9 cellular contexts compared by ENCODE assay signal in genomic region chr14:66610154-66610563, GRCh38.
DNase-seq lines count a peak whose midpoint lies in the region; ATAC-seq and TF ChIP-seq lines count a peak whose summit lies in the region.
"Had no signal": no experiment of that assay in that cellular context is flagged by ENCODE, and none has a peak within 500 bp of the region (broad histone marks: within the 10 kb centered on the region; RNA-seq: fewer than 3 reads in every experiment).

No MANE protein-coding gene starts in this region.

- H3K27me3 ChIP-seq in Panc1 (ENCODE audit: control insufficient read depth, insufficient read depth, low read length) (no peaks in the 10 kb centered on the region), testis (no peaks in the 10 kb centered on the region)
- H3K27me3 ChIP-seq: vagina had no signal

- H3K27ac ChIP-seq in Panc1 (ENCODE audit: low read length) (no peak overlapping the region), testis (no peak overlapping the region)
- H3K27ac ChIP-seq: vagina had no signal

- no peaks in the 10 kb centered on the region for H3K9me3 ChIP-seq in Panc1 (ENCODE audit: control insufficient read depth, insufficient read depth, low read depth, low read length)
- H3K9me3 ChIP-seq in testis, result no peaks in the 10 kb centered on the region
- H3K9me3 ChIP-seq: vagina had no signal

- CTCF ChIA-PET in Panc1 (lab: Charles Lee), result no interaction called here

- no peak for TF ChIP-seq POLR2A in testis (IDR thresholded peaks at IDR 0.05)

- ATAC-seq in Panc1, result no peak
- ATAC-seq in HG02885 (IDR thresholded peaks at IDR 0.05; ENCODE audit: poor library complexity, unreplicated experiment), result no peak
- ATAC-seq in HG02852 (IDR thresholded peaks at IDR 0.05; ENCODE audit: unreplicated experiment), result no peak

- TF ChIP-seq CTCF in AG10803 (conservative IDR thresholded peaks at IDR 0.05; ENCODE audit: low read length) (peak; percentile 37), GM13977 (IDR thresholded peaks at IDR 0.05; ENCODE audit: extremely low read depth, insufficient read depth, missing control alignments) (peak; percentile 13), Panc1 (IDR thresholded peaks at IDR 0.05) (peak; percentile 73), fibroblast of pulmonary artery (IDR thresholded peaks at IDR 0.05; ENCODE audit: low read length, missing control alignments) (peak; percentile 31), testis (IDR thresholded peaks at IDR 0.05) (no peak)

- BruUV-seq in Panc1 (replicated peaks; lab: Mats Ljungman, UMichigan), result no TSS peak

- POLR2A ChIA-PET in Panc1 (lab: Charles Lee), result no interaction called here

- no peaks in the 10 kb centered on the region; the same call in 1 of the 2 replicates for H3K4me1 ChIP-seq in Panc1 (ENCODE audit: control insufficient read depth, insufficient read depth, low read length)
- H3K4me1 ChIP-seq in testis, result no peaks in the 10 kb centered on the region
- H3K4me1 ChIP-seq: vagina had no signal

- no peaks in the 10 kb centered on the region for H3K36me3 ChIP-seq in Panc1 (ENCODE audit: control insufficient read depth, insufficient read depth, low read length)
- no peaks in the 10 kb centered on the region for H3K36me3 ChIP-seq in testis (ENCODE audit: low read depth, missing control alignments)
- H3K36me3 ChIP-seq: vagina had no signal

- DNase-seq in AG10803 (ENCODE audit: low read depth) (no peak), GM13977 (ENCODE audit: low spot score) (no peak), Panc1 (ENCODE audit: low read depth, low spot score) (no peak), fibroblast of pulmonary artery (ENCODE audit: low read depth) (no peak), testis (no peak), foreskin melanocyte (no peak)

- intact Hi-C loops in Panc1 (cut with micrococcal nuclease; ENCODE audit: unreplicated experiment) (no loop called here), testis (cut with DNase I; ENCODE audit: low total_unique reads) (no loop called here)

- WGBS in testis, 2 donors, result 81 to 90% methylated on average over 4 of the region's 4 CpGs

- H3K4me3 ChIP-seq in AG10803 (ENCODE audit: low read length) (no peak overlapping the region), Panc1 (ENCODE audit: low read depth in 2 of 2, low read length in 2 of 2) (no peak overlapping the region), fibroblast of pulmonary artery (replicated peaks; ENCODE audit: low read depth, low read length) (no peak overlapping the region), testis (no peak overlapping the region)
- H3K4me3 ChIP-seq: vagina had no signal

- in situ Hi-C loops in GM13977 (cut with MboI; ENCODE audit: low pct_unique_long_range_greater_than_20kb, low sequenced_read_pairs, unreplicated experiment), result no loop called here
- in situ Hi-C loops in Panc1 (cut with HindIII; ENCODE audit: low pct_unique_long_range_greater_than_20kb, low sequenced_read_pairs), result no loop called here

Comparison
In these comparisons a context has a peak if more than half of its experiments do, and no peak if none do; other contexts are left out.
1. CTCF ChIP-seq: peak in AG10803 (single experiment), GM13977 (single experiment), Panc1 (single experiment) and fibroblast of pulmonary artery (single experiment); none in testis (0 of 3).